Comparison of ENCODE assay signal across 6 cellular contexts in genomic region chr2:19306065-19306464, GRCh38. TPM values are rescaled to one million over a fixed set of nuclear protein-coding genes. Genes with fewer than 3 reads are reported as not detected.
"Had no signal": no experiment of that assay in that cellular context is flagged by ENCODE, and none has a peak within 500 bp of the region (broad histone marks: within the 10 kb centered on the region; RNA-seq: fewer than 3 reads in every experiment).

No MANE protein-coding gene starts in this region.

RNA-seq across cellular contexts. Expression of gene OSR1, which starts 52.4 kb away (rescaled TPM):
- total RNA-seq: activated CD4-positive, alpha-beta T cell treated with anti-CD3 and anti-CD28 coated beads for 36 hours; activated CD4-positive, alpha-beta T cell treated with anti-CD3 and anti-CD28 coated beads, Interleukin-2, amount 10 ng/mL, durations not matched to agents 7 days and 5 days; activated CD8-positive, alpha-beta T cell treated with anti-CD3 and anti-CD28 coated beads, Interleukin-2, amount 10 ng/mL, durations not matched to agents 7 days and 5 days; activated naive CD8-positive, alpha-beta T cell treated with anti-CD3 and anti-CD28 coated beads, Interleukin-2, amount 10 ng/mL, durations not matched to agents 7 days and 5 days; activated T-helper 2 cell treated with anti-CD3 and anti-CD28 coated beads, Interferon-gamma antibody, Interleukin-2, Interleukin-4, amounts not matched to agents 10 μg/mL and 5 μg/mL and 100 μg/mL, durations not matched to agents 14 hours and 24 hours and 36 hours; OCI-LY7 had no signal
